In genomic region chr20:50271674-50272412, GRCh38 we compare ENCODE assay signal across 13 cellular contexts.
DNase-seq lines count a peak whose midpoint lies in the region; ATAC-seq and TF ChIP-seq lines count a peak whose summit lies in the region.
"Had no signal": no experiment of that assay in that cellular context is flagged by ENCODE, and none has a peak within 500 bp of the region (broad histone marks: within the 10 kb centered on the region; RNA-seq: fewer than 3 reads in every experiment).

No MANE protein-coding gene starts in this region.

- no peaks in the 10 kb centered on the region for H3K27me3 ChIP-seq in tibial nerve
- H3K27me3 ChIP-seq: hepatocyte had no signal

- peak; percentile 30 for ATAC-seq in Right ventricle myocardium superior (ENCODE audit: poor library complexity)
- ATAC-seq: stimulated activated memory B cell treated with anti-CD40 and anti-IgM and Interleukin-4, amounts not matched to agents 10 μg/mL and 1 μg/mL and 100 μg/mL, for 72 hours had no signal

- no peaks in the 10 kb centered on the region for H3K36me3 ChIP-seq in tibial nerve

- peak; percentile 51 to 78 for TF ChIP-seq EP300 in tibial nerve (IDR thresholded peaks at IDR 0.05)

- intact Hi-C loops in Right ventricle myocardium superior (cut with DNase I), result loop anchor here (5.0 kb wide), 1 partner anchor 80 kb away; the partner anchor contains the start of gene CEBPB

- peaks cover 0 to 60% (median 26%) of the 10 kb centered on the region in 4 donors for H3K4me1 ChIP-seq in tibial nerve

- no peaks in the 10 kb centered on the region for H3K9me3 ChIP-seq in tibial nerve

- peak overlapping the region in 2 of 4 donors; percentile 70 to 80 for H3K27ac ChIP-seq in tibial nerve
- H3K27ac ChIP-seq: hepatocyte had no signal

- 78 to 79% methylated on average over 11 to 12 of the region's 13 CpGs for WGBS in tibial nerve, 2 donors

- TF ChIP-seq CTCF in tibial nerve (IDR thresholded peaks at IDR 0.05), result no peak

- no peak overlapping the region for H3K4me3 ChIP-seq in tibial nerve
- H3K4me3 ChIP-seq: hepatocyte had no signal

- TF ChIP-seq POLR2A in tibial nerve (IDR thresholded peaks at IDR 0.05), result no peak

- DNase-seq in SKM-1 treated with dmso at 0.1 percent for 144 hours (lab: John Stamatoyannopoulos, UW; ENCODE audit: unreplicated experiment) (peak; percentile 56), SKM-1 (lab: John Stamatoyannopoulos, UW; ENCODE audit: unreplicated experiment) (no peak), Right ventricle myocardium superior (peak; percentile 79), midbrain (lab: John Stamatoyannopoulos, UW) (peak; percentile 21), tibial nerve (ENCODE audit: low spot score in 2 of 2) (no peak), foreskin melanocyte (no peak), NCI-H82 treated with DMSO at 0.1 percent for 48 hours (lab: John Stamatoyannopoulos, UW; ENCODE audit: unreplicated experiment) (no peak)
- DNase-seq in activated CD4-positive, alpha-beta T cell treated with anti-CD3 and anti-CD28 coated beads, Interleukin-2, amount 50 U/mL, for 48 hours, result no peak
- DNase-seq: CD4-positive, alpha-beta T cell; effector CD4-positive, alpha-beta T cell; NCI-H1930 had no signal

Comparison
In these comparisons a context has a peak if more than half of its experiments do, and no peak if none do; other contexts are left out.
1. DNase-seq: peak in SKM-1 treated with dmso at 0.1 percent for 144 hours (single experiment), Right ventricle myocardium superior (single experiment) and midbrain (single experiment); none in SKM-1 (single experiment), tibial nerve (0 of 2), activated CD4-positive, alpha-beta T cell treated with anti-CD3 and anti-CD28 coated beads, Interleukin-2, amount 50 U/mL, for 48 hours (0 of 2), foreskin melanocyte (single experiment) and NCI-H82 treated with DMSO at 0.1 percent for 48 hours (single experiment).